ENCODE assay signal across 1 cellular context in genomic region chr9:34457266-34458012, GRCh38.
TF ChIP-seq lines count a peak whose summit lies in the region.

No MANE protein-coding gene starts in this region.

TF ChIP-seq in HEK293, 187 proteins besides CTCF, POLR2A, EP300 and RAD21 (continued from another document):
- TF ChIP-seq, protein P1, sequence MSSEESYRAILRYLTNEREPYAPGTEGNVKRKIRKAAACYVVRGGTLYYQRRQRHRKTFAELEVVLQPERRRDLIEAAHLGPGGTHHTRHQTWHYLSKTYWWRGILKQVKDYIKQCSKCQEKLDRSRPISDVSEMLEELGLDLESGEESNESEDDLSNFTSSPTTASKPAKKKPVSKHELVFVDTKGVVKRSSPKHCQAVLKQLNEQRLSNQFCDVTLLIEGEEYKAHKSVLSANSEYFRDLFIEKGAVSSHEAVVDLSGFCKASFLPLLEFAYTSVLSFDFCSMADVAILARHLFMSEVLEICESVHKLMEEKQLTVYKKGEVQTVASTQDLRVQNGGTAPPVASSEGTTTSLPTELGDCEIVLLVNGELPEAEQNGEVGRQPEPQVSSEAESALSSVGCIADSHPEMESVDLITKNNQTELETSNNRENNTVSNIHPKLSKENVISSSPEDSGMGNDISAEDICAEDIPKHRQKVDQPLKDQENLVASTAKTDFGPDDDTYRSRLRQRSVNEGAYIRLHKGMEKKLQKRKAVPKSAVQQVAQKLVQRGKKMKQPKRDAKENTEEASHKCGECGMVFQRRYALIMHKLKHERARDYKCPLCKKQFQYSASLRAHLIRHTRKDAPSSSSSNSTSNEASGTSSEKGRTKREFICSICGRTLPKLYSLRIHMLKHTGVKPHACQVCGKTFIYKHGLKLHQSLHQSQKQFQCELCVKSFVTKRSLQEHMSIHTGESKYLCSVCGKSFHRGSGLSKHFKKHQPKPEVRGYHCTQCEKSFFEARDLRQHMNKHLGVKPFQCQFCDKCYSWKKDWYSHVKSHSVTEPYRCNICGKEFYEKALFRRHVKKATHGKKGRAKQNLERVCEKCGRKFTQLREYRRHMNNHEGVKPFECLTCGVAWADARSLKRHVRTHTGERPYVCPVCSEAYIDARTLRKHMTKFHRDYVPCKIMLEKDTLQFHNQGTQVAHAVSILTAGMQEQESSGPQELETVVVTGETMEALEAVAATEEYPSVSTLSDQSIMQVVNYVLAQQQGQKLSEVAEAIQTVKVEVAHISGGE (tag by site-specific recombination; conservative IDR thresholded peaks at IDR 0.05; ENCODE audit: low read depth) = peak; percentile 84
- TF ChIP-seq ZNF23 (tag by site-specific recombination; IDR thresholded peaks at IDR 0.05; ENCODE audit: borderline replicate concordance) (no peak), ZNF37A (tag by site-specific recombination; IDR thresholded peaks at IDR 0.05) (no peak), ZSCAN16 (tag by site-specific recombination; IDR thresholded peaks at IDR 0.05) (no peak), SP2 (tag by site-specific recombination; IDR thresholded peaks at IDR 0.05) (peak; percentile 38; the same call in 1 of the 2 replicates), ZFHX2 (tag by site-specific recombination; conservative IDR thresholded peaks at IDR 0.05) (no peak), ZNF2 (tag by site-specific recombination; IDR thresholded peaks at IDR 0.05) (peak; percentile 89), ZFP37 (tag by site-specific recombination; IDR thresholded peaks at IDR 0.05) (peak; percentile 71; the same call in 1 of the 2 replicates), ZNF677 (tag by site-specific recombination; IDR thresholded peaks at IDR 0.05) (no peak), MYNN (tag by site-specific recombination; IDR thresholded peaks at IDR 0.05; ENCODE audit: borderline replicate concordance) (no peak), ZNF600 (tag by site-specific recombination; IDR thresholded peaks at IDR 0.05) (peak; percentile 98), GLIS2 (tag by site-specific recombination; IDR thresholded peaks at IDR 0.05) (peak; percentile 68), ZSCAN30 (tag by site-specific recombination; IDR thresholded peaks at IDR 0.05) (no peak), ZNF571 (tag by site-specific recombination; IDR thresholded peaks at IDR 0.05) (no peak), ZBTB20 (tag by site-specific recombination; IDR thresholded peaks at IDR 0.05) (peak; percentile 74; the same call in 1 of the 2 replicates), ZNF664 (tag by site-specific recombination; IDR thresholded peaks at IDR 0.05) (no peak), HIC1 (tag by site-specific recombination; IDR thresholded peaks at IDR 0.05) (peak; percentile 82), ZNF16 (tag by site-specific recombination; IDR thresholded peaks at IDR 0.05; ENCODE audit: low read depth) (no peak), ZNF366 (tag by site-specific recombination; conservative IDR thresholded peaks at IDR 0.05) (peak; percentile 92), ZNF560 (tag by site-specific recombination; IDR thresholded peaks at IDR 0.05; ENCODE audit: borderline replicate concordance) (no peak), TRIM28 (IDR thresholded peaks at IDR 0.05; ENCODE audit: borderline replicate concordance, low read length) (no peak), BCL11B (tag by site-specific recombination; IDR thresholded peaks at IDR 0.05; ENCODE audit: low read depth) (no peak), ZBTB17 (tag by site-specific recombination; IDR thresholded peaks at IDR 0.05) (peak; percentile 90), ZNF248 (tag by site-specific recombination; IDR thresholded peaks at IDR 0.05) (no peak), ZNF140 (tag by site-specific recombination; IDR thresholded peaks at IDR 0.05) (no peak), ZNF473 (tag by site-specific recombination; IDR thresholded peaks at IDR 0.05) (no peak), ZNF169 (tag by site-specific recombination; IDR thresholded peaks at IDR 0.05) (no peak), ZNF624 (tag by site-specific recombination; IDR thresholded peaks at IDR 0.05) (no peak), ZNF837 (tag by site-specific recombination; IDR thresholded peaks at IDR 0.05) (no peak), ZNF148 (tag by site-specific recombination; IDR thresholded peaks at IDR 0.05; ENCODE audit: borderline replicate concordance) (no peak), ZNF274 (IDR thresholded peaks at IDR 0.05; ENCODE audit: low read length) (no peak), ZNF274 (tag by site-specific recombination; IDR thresholded peaks at IDR 0.05; ENCODE audit: borderline replicate concordance) (no peak), ZNF48 (tag by site-specific recombination; IDR thresholded peaks at IDR 0.05) (no peak), ZNF521 (tag by site-specific recombination; IDR thresholded peaks at IDR 0.05) (no peak), ZNF133 (tag by site-specific recombination; IDR thresholded peaks at IDR 0.05) (no peak; the same call in 1 of the 2 replicates), ZNF558 (tag by site-specific recombination; IDR thresholded peaks at IDR 0.05) (no peak; the same call in 1 of the 2 replicates), ZNF423 (tag by site-specific recombination; IDR thresholded peaks at IDR 0.05) (peak; percentile 26; the same call in 1 of the 2 replicates), SP7 (tag by site-specific recombination; IDR thresholded peaks at IDR 0.05) (peak; percentile 81), ZNF747 (tag by site-specific recombination; IDR thresholded peaks at IDR 0.05) (no peak), ZNF121 (tag by site-specific recombination; IDR thresholded peaks at IDR 0.05) (no peak), TCF7L2 (IDR thresholded peaks at IDR 0.05; ENCODE audit: borderline replicate concordance, low read depth, low read length) (no peak), ZNF585B (tag by site-specific recombination; IDR thresholded peaks at IDR 0.05) (no peak), ZNF830 (tag by site-specific recombination; IDR thresholded peaks at IDR 0.05; ENCODE audit: low read depth) (no peak), ZBTB8A (tag by site-specific recombination; IDR thresholded peaks at IDR 0.05) (peak; percentile 72), ZNF391 (tag by site-specific recombination; IDR thresholded peaks at IDR 0.05; ENCODE audit: borderline replicate concordance, low read depth) (peak; percentile 78; the same call in 1 of the 2 replicates), ZNF211 (tag by site-specific recombination; IDR thresholded peaks at IDR 0.05; ENCODE audit: low read depth) (no peak), ZNF548 (tag by site-specific recombination; IDR thresholded peaks at IDR 0.05) (no peak), ZNF621 (tag by site-specific recombination; IDR thresholded peaks at IDR 0.05) (no peak)
- TF ChIP-seq, protein P2, sequence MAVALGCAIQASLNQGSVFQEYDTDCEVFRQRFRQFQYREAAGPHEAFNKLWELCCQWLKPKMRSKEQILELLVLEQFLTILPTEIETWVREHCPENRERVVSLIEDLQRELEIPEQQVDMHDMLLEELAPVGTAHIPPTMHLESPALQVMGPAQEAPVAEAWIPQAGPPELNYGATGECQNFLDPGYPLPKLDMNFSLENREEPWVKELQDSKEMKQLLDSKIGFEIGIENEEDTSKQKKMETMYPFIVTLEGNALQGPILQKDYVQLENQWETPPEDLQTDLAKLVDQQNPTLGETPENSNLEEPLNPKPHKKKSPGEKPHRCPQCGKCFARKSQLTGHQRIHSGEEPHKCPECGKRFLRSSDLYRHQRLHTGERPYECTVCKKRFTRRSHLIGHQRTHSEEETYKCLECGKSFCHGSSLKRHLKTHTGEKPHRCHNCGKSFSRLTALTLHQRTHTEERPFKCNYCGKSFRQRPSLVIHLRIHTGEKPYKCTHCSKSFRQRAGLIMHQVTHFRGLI (tag by site-specific recombination; IDR thresholded peaks at IDR 0.05) = peak; percentile 71
- TF ChIP-seq, protein P3, sequence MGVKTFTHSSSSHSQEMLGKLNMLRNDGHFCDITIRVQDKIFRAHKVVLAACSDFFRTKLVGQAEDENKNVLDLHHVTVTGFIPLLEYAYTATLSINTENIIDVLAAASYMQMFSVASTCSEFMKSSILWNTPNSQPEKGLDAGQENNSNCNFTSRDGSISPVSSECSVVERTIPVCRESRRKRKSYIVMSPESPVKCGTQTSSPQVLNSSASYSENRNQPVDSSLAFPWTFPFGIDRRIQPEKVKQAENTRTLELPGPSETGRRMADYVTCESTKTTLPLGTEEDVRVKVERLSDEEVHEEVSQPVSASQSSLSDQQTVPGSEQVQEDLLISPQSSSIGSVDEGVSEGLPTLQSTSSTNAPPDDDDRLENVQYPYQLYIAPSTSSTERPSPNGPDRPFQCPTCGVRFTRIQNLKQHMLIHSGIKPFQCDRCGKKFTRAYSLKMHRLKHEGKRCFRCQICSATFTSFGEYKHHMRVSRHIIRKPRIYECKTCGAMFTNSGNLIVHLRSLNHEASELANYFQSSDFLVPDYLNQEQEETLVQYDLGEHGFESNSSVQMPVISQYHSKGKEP (tag by site-specific recombination; IDR thresholded peaks at IDR 0.05) = no peak
- TF ChIP-seq, protein P4, sequence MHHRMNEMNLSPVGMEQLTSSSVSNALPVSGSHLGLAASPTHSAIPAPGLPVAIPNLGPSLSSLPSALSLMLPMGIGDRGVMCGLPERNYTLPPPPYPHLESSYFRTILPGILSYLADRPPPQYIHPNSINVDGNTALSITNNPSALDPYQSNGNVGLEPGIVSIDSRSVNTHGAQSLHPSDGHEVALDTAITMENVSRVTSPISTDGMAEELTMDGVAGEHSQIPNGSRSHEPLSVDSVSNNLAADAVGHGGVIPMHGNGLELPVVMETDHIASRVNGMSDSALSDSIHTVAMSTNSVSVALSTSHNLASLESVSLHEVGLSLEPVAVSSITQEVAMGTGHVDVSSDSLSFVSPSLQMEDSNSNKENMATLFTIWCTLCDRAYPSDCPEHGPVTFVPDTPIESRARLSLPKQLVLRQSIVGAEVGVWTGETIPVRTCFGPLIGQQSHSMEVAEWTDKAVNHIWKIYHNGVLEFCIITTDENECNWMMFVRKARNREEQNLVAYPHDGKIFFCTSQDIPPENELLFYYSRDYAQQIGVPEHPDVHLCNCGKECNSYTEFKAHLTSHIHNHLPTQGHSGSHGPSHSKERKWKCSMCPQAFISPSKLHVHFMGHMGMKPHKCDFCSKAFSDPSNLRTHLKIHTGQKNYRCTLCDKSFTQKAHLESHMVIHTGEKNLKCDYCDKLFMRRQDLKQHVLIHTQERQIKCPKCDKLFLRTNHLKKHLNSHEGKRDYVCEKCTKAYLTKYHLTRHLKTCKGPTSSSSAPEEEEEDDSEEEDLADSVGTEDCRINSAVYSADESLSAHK (tag by site-specific recombination; IDR thresholded peaks at IDR 0.05) = 0 out of 2 replicates have a peak, but pooled peaks have one; percentile 19
- TF ChIP-seq, protein P5, sequence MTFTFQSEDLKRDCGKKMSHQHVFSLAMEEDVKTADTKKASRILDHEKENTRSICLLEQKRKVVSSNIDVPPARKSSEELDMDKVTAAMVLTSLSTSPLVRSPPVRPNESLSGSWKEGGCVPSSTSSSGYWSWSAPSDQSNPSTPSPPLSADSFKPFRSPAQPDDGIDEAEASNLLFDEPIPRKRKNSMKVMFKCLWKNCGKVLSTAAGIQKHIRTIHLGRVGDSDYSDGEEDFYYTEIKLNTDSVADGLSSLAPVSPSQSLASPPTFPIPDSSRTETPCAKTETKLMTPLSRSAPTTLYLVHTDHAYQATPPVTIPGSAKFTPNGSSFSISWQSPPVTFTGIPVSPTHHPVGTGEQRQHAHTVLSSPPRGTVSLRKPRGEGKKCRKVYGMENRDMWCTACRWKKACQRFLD (tag by site-specific recombination; IDR thresholded peaks at IDR 0.05) = no peak
